Comparison of ENCODE assay signal across 7 cellular contexts in genomic region chr19:52170863-52171320, GRCh38. TPM values are rescaled to one million over a fixed set of nuclear protein-coding genes. Genes with fewer than 3 reads are reported as not detected.
A peak's percentile ranks its signal among the peaks of the same experiment; 100 is the strongest.
DNase-seq lines count a peak whose midpoint lies in the region; ATAC-seq and TF ChIP-seq lines count a peak whose summit lies in the region.

No MANE protein-coding gene starts in this region.

- H3K9ac ChIP-seq in parathyroid adenoma = peak overlapping the region; percentile 20

- peaks cover 7% of the 10 kb centered on the region for H3K4me1 ChIP-seq in parathyroid adenoma

- peaks cover 11% of the 10 kb centered on the region for H3K4me1 Mint-ChIP-seq in activated T-helper 1 cell treated with anti-CD3 and anti-CD28 coated beads, Interleukin-12 subunit alpha, Interleukin-12 subunit beta, Interleukin-2, Interleukin-4 antibody, amounts not matched to agents 30 ng/mL and 10 ng/mL and 1 ng/mL, durations not matched to agents 14 hours and 24 hours and 36 hours (ENCODE audit: low read depth)

- no peak for TF ChIP-seq CTCF in parathyroid adenoma (IDR thresholded peaks at IDR 0.05)

- no peak for DNase-seq in activated T-helper 1 cell treated with anti-CD3 and anti-CD28 coated beads, Interleukin-12 subunit alpha, Interleukin-12 subunit beta, Interleukin-2, Interleukin-4 antibody, amounts not matched to agents 30 ng/mL and 10 ng/mL and 1 ng/mL, durations not matched to agents 14 hours and 24 hours and 36 hours (ENCODE audit: low spot score)
- DNase-seq in head of caudate nucleus (peak in 29 of 42 donors; percentile 4 to 47 (median 22)), NCI-H2081 (lab: John Stamatoyannopoulos, UW) (no peak), SKM-1 treated with dmso at 0.1 percent for 144 hours (lab: John Stamatoyannopoulos, UW; ENCODE audit: unreplicated experiment) (no peak)

- peak overlapping the region; percentile 57 for H3K4me3 ChIP-seq in parathyroid adenoma (ENCODE audit: low read depth, low read length)

- H3K27ac ChIP-seq in parathyroid adenoma = peak overlapping the region; percentile 80

- no peaks in the 10 kb centered on the region for H3K36me3 ChIP-seq in parathyroid adenoma (ENCODE audit: control insufficient read depth, insufficient read depth, low read length)

- intact Hi-C loops in activated T-helper 1 cell treated with anti-CD3 and anti-CD28 coated beads, Interleukin-12 subunit alpha, Interleukin-12 subunit beta, Interleukin-2, Interleukin-4 antibody, amounts not matched to agents 30 ng/mL and 10 ng/mL and 1 ng/mL, durations not matched to agents 14 hours and 24 hours and 36 hours (cut with micrococcal nuclease) = loop anchor here (1.0 kb wide), 5 partner anchors 18 to 564 kb away; partner anchors contain the start of genes ZNF432 and ZNF611
- intact Hi-C loops in head of caudate nucleus (cut with DNase I) = no loop called here

- peak overlapping the region; percentile 90 for H3K27ac Mint-ChIP-seq in activated T-helper 1 cell treated with anti-CD3 and anti-CD28 coated beads, Interleukin-12 subunit alpha, Interleukin-12 subunit beta, Interleukin-2, Interleukin-4 antibody, amounts not matched to agents 30 ng/mL and 10 ng/mL and 1 ng/mL, durations not matched to agents 14 hours and 24 hours and 36 hours

- peak overlapping the region; percentile 68 for H3K4me2 ChIP-seq in parathyroid adenoma (ENCODE audit: low read length)

- H2AFZ ChIP-seq in parathyroid adenoma = peak overlapping the region; percentile 96

- peaks cover 39% of the 10 kb centered on the region for H3K36me3 Mint-ChIP-seq in activated T-helper 1 cell treated with anti-CD3 and anti-CD28 coated beads, Interleukin-12 subunit alpha, Interleukin-12 subunit beta, Interleukin-2, Interleukin-4 antibody, amounts not matched to agents 30 ng/mL and 10 ng/mL and 1 ng/mL, durations not matched to agents 14 hours and 24 hours and 36 hours (ENCODE audit: low read depth)

- peaks cover 20% of the 10 kb centered on the region for H3K9me3 Mint-ChIP-seq in activated T-helper 1 cell treated with anti-CD3 and anti-CD28 coated beads, Interleukin-12 subunit alpha, Interleukin-12 subunit beta, Interleukin-2, Interleukin-4 antibody, amounts not matched to agents 30 ng/mL and 10 ng/mL and 1 ng/mL, durations not matched to agents 14 hours and 24 hours and 36 hours

- peak overlapping the region; percentile 97 for H3K4me3 Mint-ChIP-seq in activated T-helper 1 cell treated with anti-CD3 and anti-CD28 coated beads, Interleukin-12 subunit alpha, Interleukin-12 subunit beta, Interleukin-2, Interleukin-4 antibody, amounts not matched to agents 30 ng/mL and 10 ng/mL and 1 ng/mL, durations not matched to agents 14 hours and 24 hours and 36 hours

- no peaks in the 10 kb centered on the region for H3K27me3 ChIP-seq in parathyroid adenoma (ENCODE audit: control insufficient read depth, insufficient read depth, low read length)

- no peaks in the 10 kb centered on the region for H3K9me3 ChIP-seq in parathyroid adenoma (ENCODE audit: control insufficient read depth, low read length)

- ATAC-seq in GM18867 (IDR thresholded peaks at IDR 0.05; ENCODE audit: unreplicated experiment) (peak; percentile 29), HG03103 (IDR thresholded peaks at IDR 0.05; ENCODE audit: low read depth, unreplicated experiment) (peak; percentile 16)

- H3K27me3 Mint-ChIP-seq in activated T-helper 1 cell treated with anti-CD3 and anti-CD28 coated beads, Interleukin-12 subunit alpha, Interleukin-12 subunit beta, Interleukin-2, Interleukin-4 antibody, amounts not matched to agents 30 ng/mL and 10 ng/mL and 1 ng/mL, durations not matched to agents 14 hours and 24 hours and 36 hours (ENCODE audit: insufficient read depth) = no peaks in the 10 kb centered on the region

- no peaks in the 10 kb centered on the region for H3K79me2 ChIP-seq in parathyroid adenoma

RNA-seq across cellular contexts. Expression of gene ZNF836, which starts 0.5 kb away (rescaled TPM):
- 7.8 and 10.8 TPM in 2 replicates for total RNA-seq in activated T-helper 1 cell treated with anti-CD3 and anti-CD28 coated beads, Interleukin-12 subunit alpha, Interleukin-12 subunit beta, Interleukin-2, Interleukin-4 antibody, amounts not matched to agents 30 ng/mL and 10 ng/mL and 1 ng/mL, durations not matched to agents 14 hours and 24 hours and 36 hours

RNA-seq across cellular contexts. Expression of gene PPP2R1A, which starts 19.0 kb away (rescaled TPM):
- 214 and 215 TPM in 2 replicates for total RNA-seq in activated T-helper 1 cell treated with anti-CD3 and anti-CD28 coated beads, Interleukin-12 subunit alpha, Interleukin-12 subunit beta, Interleukin-2, Interleukin-4 antibody, amounts not matched to agents 30 ng/mL and 10 ng/mL and 1 ng/mL, durations not matched to agents 14 hours and 24 hours and 36 hours

RNA-seq across cellular contexts. Expression of gene ZNF616, which starts 31.2 kb away (rescaled TPM):
- total RNA-seq in activated T-helper 1 cell treated with anti-CD3 and anti-CD28 coated beads, Interleukin-12 subunit alpha, Interleukin-12 subunit beta, Interleukin-2, Interleukin-4 antibody, amounts not matched to agents 30 ng/mL and 10 ng/mL and 1 ng/mL, durations not matched to agents 14 hours and 24 hours and 36 hours = 4.1 and 6.7 TPM in 2 replicates

Comparison
In these comparisons a context has a peak if more than half of its experiments do, and no peak if none do; other contexts are left out.
1. DNase-seq: peak in head of caudate nucleus (29 of 42); none in activated T-helper 1 cell treated with anti-CD3 and anti-CD28 coated beads, Interleukin-12 subunit alpha, Interleukin-12 subunit beta, Interleukin-2, Interleukin-4 antibody, amounts not matched to agents 30 ng/mL and 10 ng/mL and 1 ng/mL, durations not matched to agents 14 hours and 24 hours and 36 hours (single experiment), NCI-H2081 (0 of 2) and SKM-1 treated with dmso at 0.1 percent for 144 hours (single experiment).